In the genomic region with DNA sequence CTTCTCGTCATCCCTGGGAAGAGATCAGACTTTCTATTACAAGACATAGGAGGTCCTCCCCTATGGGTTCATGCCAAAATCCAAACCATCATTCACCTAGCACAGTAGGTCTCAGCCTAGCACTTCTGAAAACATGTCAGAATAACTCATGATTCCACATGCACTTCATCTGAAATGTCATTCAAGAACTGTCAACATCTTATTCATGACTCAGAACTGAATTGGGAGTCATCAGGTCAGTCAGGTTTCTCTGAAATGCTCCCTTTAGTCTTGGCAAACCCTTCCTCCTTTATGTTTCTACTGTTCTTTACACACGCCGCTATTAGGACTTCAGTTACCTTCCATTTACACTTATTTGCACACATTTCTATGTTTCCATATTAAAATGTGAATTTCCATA, we compare ENCODE assay signal across 1 cellular context.
A peak's percentile ranks its signal among the peaks of the same experiment; 100 is the strongest.
TF ChIP-seq lines count a peak whose summit lies in the region.

No MANE protein-coding gene starts in this region.

TF ChIP-seq in K562, 482 proteins besides CTCF, POLR2A, EP300 and RAD21 (continued from another document and continues in another):
- TF ChIP-seq CBFA2T3 (IDR thresholded peaks at IDR 0.05), result peak; percentile 36; the same call in 1 of the 2 replicates
- TF ChIP-seq, protein P1, sequence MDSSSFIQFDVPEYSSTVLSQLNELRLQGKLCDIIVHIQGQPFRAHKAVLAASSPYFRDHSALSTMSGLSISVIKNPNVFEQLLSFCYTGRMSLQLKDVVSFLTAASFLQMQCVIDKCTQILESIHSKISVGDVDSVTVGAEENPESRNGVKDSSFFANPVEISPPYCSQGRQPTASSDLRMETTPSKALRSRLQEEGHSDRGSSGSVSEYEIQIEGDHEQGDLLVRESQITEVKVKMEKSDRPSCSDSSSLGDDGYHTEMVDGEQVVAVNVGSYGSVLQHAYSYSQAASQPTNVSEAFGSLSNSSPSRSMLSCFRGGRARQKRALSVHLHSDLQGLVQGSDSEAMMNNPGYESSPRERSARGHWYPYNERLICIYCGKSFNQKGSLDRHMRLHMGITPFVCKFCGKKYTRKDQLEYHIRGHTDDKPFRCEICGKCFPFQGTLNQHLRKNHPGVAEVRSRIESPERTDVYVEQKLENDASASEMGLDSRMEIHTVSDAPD (CRISPR knock-in tag; IDR thresholded peaks at IDR 0.05), result no peak
- no peak for TF ChIP-seq ZNF551 (CRISPR knock-in tag; IDR thresholded peaks at IDR 0.05)
- TF ChIP-seq ZSCAN32 (CRISPR knock-in tag; IDR thresholded peaks at IDR 0.05), result no peak
- TF ChIP-seq, protein P2, sequence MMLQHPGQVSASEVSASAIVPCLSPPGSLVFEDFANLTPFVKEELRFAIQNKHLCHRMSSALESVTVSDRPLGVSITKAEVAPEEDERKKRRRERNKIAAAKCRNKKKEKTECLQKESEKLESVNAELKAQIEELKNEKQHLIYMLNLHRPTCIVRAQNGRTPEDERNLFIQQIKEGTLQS (IDR thresholded peaks at IDR 0.05), result peak; percentile 84
- TF ChIP-seq, protein P2 (CRISPR knock-in tag; conservative IDR thresholded peaks at IDR 0.05), result no peak
- TF ChIP-seq, protein P3, sequence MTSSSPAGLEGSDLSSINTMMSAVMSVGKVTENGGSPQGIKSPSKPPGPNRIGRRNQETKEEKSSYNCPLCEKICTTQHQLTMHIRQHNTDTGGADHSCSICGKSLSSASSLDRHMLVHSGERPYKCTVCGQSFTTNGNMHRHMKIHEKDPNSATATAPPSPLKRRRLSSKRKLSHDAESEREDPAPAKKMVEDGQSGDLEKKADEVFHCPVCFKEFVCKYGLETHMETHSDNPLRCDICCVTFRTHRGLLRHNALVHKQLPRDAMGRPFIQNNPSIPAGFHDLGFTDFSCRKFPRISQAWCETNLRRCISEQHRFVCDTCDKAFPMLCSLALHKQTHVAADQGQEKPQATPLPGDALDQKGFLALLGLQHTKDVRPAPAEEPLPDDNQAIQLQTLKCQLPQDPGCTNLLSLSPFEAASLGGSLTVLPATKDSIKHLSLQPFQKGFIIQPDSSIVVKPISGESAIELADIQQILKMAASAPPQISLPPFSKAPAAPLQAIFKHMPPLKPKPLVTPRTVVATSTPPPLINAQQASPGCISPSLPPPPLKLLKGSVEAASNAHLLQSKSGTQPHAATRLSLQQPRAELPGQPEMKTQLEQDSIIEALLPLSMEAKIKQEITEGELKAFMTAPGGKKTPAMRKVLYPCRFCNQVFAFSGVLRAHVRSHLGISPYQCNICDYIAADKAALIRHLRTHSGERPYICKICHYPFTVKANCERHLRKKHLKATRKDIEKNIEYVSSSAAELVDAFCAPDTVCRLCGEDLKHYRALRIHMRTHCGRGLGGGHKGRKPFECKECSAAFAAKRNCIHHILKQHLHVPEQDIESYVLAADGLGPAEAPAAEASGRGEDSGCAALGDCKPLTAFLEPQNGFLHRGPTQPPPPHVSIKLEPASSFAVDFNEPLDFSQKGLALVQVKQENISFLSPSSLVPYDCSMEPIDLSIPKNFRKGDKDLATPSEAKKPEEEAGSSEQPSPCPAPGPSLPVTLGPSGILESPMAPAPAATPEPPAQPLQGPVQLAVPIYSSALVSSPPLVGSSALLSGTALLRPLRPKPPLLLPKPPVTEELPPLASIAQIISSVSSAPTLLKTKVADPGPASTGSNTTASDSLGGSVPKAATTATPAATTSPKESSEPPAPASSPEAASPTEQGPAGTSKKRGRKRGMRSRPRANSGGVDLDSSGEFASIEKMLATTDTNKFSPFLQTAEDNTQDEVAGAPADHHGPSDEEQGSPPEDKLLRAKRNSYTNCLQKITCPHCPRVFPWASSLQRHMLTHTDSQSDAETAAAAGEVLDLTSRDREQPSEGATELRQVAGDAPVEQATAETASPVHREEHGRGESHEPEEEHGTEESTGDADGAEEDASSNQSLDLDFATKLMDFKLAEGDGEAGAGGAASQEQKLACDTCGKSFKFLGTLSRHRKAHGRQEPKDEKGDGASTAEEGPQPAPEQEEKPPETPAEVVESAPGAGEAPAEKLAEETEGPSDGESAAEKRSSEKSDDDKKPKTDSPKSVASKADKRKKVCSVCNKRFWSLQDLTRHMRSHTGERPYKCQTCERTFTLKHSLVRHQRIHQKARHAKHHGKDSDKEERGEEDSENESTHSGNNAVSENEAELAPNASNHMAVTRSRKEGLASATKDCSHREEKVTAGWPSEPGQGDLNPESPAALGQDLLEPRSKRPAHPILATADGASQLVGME (CRISPR knock-in tag; IDR thresholded peaks at IDR 0.05), result no peak
- peak; percentile 51; the same call in 1 of the 2 replicates for TF ChIP-seq NFIC (IDR thresholded peaks at IDR 0.05)
- TF ChIP-seq ELF2 (CRISPR knock-in tag; IDR thresholded peaks at IDR 0.05), result no peak
- no peak for TF ChIP-seq KLF16 (IDR thresholded peaks at IDR 0.05)
- TF ChIP-seq FOXJ3 (CRISPR knock-in tag; IDR thresholded peaks at IDR 0.05), result no peak
- no peak for TF ChIP-seq KDM5B (IDR thresholded peaks at IDR 0.05; ENCODE audit: insufficient replicate concordance, low read depth, low read length)
- no peak for TF ChIP-seq MAZ (CRISPR knock-in tag; conservative IDR thresholded peaks at IDR 0.05 in 1 of 2, IDR thresholded peaks at IDR 0.05 in 1 of 2)
- TF ChIP-seq, protein P4, sequence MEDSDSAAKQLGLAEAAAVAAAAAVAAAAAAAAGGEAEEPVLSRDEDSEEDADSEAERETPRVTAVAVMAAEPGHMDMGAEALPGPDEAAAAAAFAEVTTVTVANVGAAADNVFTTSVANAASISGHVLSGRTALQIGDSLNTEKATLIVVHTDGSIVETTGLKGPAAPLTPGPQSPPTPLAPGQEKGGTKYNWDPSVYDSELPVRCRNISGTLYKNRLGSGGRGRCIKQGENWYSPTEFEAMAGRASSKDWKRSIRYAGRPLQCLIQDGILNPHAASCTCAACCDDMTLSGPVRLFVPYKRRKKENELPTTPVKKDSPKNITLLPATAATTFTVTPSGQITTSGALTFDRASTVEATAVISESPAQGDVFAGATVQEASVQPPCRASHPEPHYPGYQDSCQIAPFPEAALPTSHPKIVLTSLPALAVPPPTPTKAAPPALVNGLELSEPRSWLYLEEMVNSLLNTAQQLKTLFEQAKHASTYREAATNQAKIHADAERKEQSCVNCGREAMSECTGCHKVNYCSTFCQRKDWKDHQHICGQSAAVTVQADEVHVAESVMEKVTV (CRISPR knock-in tag; IDR thresholded peaks at IDR 0.05), result no peak
- TF ChIP-seq, protein P5, sequence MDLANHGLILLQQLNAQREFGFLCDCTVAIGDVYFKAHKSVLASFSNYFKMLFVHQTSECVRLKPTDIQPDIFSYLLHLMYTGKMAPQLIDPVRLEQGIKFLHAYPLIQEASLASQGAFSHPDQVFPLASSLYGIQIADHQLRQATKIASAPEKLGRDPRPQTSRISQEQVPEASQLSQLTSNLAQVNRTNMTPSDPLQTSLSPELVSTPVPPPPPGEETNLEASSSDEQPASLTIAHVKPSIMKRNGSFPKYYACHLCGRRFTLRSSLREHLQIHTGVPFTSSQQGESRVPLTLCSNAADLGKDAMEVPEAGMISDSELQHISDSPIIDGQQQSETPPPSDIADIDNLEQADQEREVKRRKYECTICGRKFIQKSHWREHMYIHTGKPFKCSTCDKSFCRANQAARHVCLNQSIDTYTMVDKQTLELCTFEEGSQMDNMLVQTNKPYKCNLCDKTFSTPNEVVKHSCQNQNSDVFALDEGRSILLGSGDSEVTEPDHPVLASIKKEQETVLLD (IDR thresholded peaks at IDR 0.05), result no peak
- TF ChIP-seq SMAD4 (CRISPR knock-in tag; conservative IDR thresholded peaks at IDR 0.05), result 0 out of 2 replicates have a peak, but pooled peaks have one; percentile 35
- TF ChIP-seq MEIS2 (IDR thresholded peaks at IDR 0.05; ENCODE audit: partially characterized antibody), result peak; percentile 98
- TF ChIP-seq, protein P6, sequence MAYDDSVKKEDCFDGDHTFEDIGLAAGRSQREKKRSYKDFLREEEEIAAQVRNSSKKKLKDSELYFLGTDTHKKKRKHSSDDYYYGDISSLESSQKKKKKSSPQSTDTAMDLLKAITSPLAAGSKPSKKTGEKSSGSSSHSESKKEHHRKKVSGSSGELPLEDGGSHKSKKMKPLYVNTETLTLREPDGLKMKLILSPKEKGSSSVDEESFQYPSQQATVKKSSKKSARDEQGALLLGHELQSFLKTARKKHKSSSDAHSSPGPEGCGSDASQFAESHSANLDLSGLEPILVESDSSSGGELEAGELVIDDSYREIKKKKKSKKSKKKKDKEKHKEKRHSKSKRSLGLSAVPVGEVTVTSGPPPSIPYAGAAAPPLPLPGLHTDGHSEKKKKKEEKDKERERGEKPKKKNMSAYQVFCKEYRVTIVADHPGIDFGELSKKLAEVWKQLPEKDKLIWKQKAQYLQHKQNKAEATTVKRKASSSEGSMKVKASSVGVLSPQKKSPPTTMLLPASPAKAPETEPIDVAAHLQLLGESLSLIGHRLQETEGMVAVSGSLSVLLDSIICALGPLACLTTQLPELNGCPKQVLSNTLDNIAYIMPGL (CRISPR knock-in tag; IDR thresholded peaks at IDR 0.05), result no peak
- TF ChIP-seq C11orf30 (IDR thresholded peaks at IDR 0.05; ENCODE audit: low read depth), result peak; percentile 36; the same call in 1 of the 2 replicates
- TF ChIP-seq, protein P7, sequence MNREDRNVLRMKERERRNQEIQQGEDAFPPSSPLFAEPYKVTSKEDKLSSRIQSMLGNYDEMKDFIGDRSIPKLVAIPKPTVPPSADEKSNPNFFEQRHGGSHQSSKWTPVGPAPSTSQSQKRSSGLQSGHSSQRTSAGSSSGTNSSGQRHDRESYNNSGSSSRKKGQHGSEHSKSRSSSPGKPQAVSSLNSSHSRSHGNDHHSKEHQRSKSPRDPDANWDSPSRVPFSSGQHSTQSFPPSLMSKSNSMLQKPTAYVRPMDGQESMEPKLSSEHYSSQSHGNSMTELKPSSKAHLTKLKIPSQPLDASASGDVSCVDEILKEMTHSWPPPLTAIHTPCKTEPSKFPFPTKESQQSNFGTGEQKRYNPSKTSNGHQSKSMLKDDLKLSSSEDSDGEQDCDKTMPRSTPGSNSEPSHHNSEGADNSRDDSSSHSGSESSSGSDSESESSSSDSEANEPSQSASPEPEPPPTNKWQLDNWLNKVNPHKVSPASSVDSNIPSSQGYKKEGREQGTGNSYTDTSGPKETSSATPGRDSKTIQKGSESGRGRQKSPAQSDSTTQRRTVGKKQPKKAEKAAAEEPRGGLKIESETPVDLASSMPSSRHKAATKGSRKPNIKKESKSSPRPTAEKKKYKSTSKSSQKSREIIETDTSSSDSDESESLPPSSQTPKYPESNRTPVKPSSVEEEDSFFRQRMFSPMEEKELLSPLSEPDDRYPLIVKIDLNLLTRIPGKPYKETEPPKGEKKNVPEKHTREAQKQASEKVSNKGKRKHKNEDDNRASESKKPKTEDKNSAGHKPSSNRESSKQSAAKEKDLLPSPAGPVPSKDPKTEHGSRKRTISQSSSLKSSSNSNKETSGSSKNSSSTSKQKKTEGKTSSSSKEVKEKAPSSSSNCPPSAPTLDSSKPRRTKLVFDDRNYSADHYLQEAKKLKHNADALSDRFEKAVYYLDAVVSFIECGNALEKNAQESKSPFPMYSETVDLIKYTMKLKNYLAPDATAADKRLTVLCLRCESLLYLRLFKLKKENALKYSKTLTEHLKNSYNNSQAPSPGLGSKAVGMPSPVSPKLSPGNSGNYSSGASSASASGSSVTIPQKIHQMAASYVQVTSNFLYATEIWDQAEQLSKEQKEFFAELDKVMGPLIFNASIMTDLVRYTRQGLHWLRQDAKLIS (CRISPR knock-in tag; IDR thresholded peaks at IDR 0.05), result no peak
- TF ChIP-seq CTBP1 (IDR thresholded peaks at IDR 0.05; ENCODE audit: borderline replicate concordance), result no peak
- no peak for TF ChIP-seq NFIX (CRISPR knock-in tag; IDR thresholded peaks at IDR 0.05; ENCODE audit: low read depth)
- TF ChIP-seq, protein P8, sequence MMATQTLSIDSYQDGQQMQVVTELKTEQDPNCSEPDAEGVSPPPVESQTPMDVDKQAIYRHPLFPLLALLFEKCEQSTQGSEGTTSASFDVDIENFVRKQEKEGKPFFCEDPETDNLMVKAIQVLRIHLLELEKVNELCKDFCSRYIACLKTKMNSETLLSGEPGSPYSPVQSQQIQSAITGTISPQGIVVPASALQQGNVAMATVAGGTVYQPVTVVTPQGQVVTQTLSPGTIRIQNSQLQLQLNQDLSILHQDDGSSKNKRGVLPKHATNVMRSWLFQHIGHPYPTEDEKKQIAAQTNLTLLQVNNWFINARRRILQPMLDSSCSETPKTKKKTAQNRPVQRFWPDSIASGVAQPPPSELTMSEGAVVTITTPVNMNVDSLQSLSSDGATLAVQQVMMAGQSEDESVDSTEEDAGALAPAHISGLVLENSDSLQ (IDR thresholded peaks at IDR 0.05), result peak; percentile 92
- no peak for TF ChIP-seq TAL1 (IDR thresholded peaks at IDR 0.05)
- TF ChIP-seq ZNF57 (CRISPR knock-in tag; IDR thresholded peaks at IDR 0.05), result no peak
- no peak for TF ChIP-seq KHSRP (IDR thresholded peaks at IDR 0.05)
- TF ChIP-seq PHF8 (IDR thresholded peaks at IDR 0.05; ENCODE audit: borderline replicate concordance, low read length), result no peak
- no peak for TF ChIP-seq CHD4 (IDR thresholded peaks at IDR 0.05; ENCODE audit: insufficient read depth, insufficient replicate concordance, low read depth, low read length, poor library complexity, severe bottlenecking)
- TF ChIP-seq ZNF134 (CRISPR knock-in tag; conservative IDR thresholded peaks at IDR 0.05), result no peak
- no peak for TF ChIP-seq RBM14 (IDR thresholded peaks at IDR 0.05; ENCODE audit: borderline replicate concordance, insufficient read depth, low read depth, low read length)
- TF ChIP-seq NR3C1 (CRISPR knock-in tag; IDR thresholded peaks at IDR 0.05), result no peak
- TF ChIP-seq ELF4 (CRISPR knock-in tag; IDR thresholded peaks at IDR 0.05), result no peak
- no peak for TF ChIP-seq IRF2 (CRISPR knock-in tag; IDR thresholded peaks at IDR 0.05)
- no peak for TF ChIP-seq HNRNPK (IDR thresholded peaks at IDR 0.05; ENCODE audit: low read depth, low read length, poor library complexity, severe bottlenecking)
- TF ChIP-seq, protein P9, sequence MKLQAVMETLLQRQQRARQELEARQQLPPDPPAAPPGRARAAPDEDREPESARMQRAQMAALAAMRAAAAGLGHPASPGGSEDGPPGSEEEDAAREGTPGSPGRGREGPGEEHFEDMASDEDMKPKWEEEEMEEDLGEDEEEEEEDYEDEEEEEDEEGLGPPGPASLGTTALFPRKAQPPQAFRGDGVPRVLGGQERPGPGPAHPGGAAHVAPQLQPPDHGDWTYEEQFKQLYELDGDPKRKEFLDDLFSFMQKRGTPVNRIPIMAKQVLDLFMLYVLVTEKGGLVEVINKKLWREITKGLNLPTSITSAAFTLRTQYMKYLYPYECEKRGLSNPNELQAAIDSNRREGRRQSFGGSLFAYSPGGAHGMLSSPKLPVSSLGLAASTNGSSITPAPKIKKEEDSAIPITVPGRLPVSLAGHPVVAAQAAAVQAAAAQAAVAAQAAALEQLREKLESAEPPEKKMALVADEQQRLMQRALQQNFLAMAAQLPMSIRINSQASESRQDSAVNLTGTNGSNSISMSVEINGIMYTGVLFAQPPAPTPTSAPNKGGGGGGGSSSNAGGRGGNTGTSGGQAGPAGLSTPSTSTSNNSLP (IDR thresholded peaks at IDR 0.05; ENCODE audit: borderline replicate concordance, low read depth, low read length), result no peak
- TF ChIP-seq SLC30A9 (CRISPR knock-in tag; IDR thresholded peaks at IDR 0.05), result no peak
- TF ChIP-seq, protein P10, sequence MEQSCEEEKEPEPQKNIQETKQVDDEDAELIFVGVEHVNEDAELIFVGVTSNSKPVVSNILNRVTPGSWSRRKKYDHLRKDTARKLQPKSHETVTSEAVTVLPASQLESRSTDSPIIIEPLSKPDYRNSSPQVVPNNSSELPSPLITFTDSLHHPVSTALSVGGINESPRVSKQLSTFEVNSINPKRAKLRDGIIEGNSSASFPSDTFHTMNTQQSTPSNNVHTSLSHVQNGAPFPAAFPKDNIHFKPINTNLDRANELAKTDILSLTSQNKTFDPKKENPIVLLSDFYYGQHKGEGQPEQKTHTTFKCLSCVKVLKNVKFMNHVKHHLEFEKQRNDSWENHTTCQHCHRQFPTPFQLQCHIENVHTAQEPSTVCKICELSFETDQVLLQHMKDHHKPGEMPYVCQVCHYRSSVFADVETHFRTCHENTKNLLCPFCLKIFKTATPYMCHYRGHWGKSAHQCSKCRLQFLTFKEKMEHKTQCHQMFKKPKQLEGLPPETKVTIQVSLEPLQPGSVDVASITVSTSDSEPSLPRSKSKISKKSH (CRISPR knock-in tag; IDR thresholded peaks at IDR 0.05), result no peak
